15 cellular contexts compared by ENCODE assay signal in genomic region chr7:77752016-77752415, GRCh38. TPM values are rescaled to one million over a fixed set of nuclear protein-coding genes. Genes with fewer than 3 reads are reported as not detected.
A peak's percentile ranks its signal among the peaks of the same experiment; 100 is the strongest.
DNase-seq lines count a peak whose midpoint lies in the region.
"Had no signal": no experiment of that assay in that cellular context is flagged by ENCODE, and none has a peak within 500 bp of the region (broad histone marks: within the 10 kb centered on the region; RNA-seq: fewer than 3 reads in every experiment).

No MANE protein-coding gene starts in this region.

- no peaks in the 10 kb centered on the region for H3K9me3 Mint-ChIP-seq in activated CD4-positive, alpha-beta T cell treated with anti-CD3 and anti-CD28 coated beads, Interleukin-2, amount 10 ng/mL, durations not matched to agents 24 days and 14 days
- H3K9me3 Mint-ChIP-seq: IgD-negative memory B cell had no signal

- intact Hi-C loops in activated CD4-positive, alpha-beta T cell treated with anti-CD3 and anti-CD28 coated beads, Interleukin-2, amount 10 ng/mL, durations not matched to agents 24 days and 14 days (cut with micrococcal nuclease) = no loop called here

- peaks cover 25% of the 10 kb centered on the region for H3K36me3 Mint-ChIP-seq in activated CD4-positive, alpha-beta T cell treated with anti-CD3 and anti-CD28 coated beads, Interleukin-2, amount 10 ng/mL, durations not matched to agents 24 days and 14 days (ENCODE audit: low read depth)

- H3K4me3 Mint-ChIP-seq in activated CD4-positive, alpha-beta T cell treated with anti-CD3 and anti-CD28 coated beads, Interleukin-2, amount 10 ng/mL, durations not matched to agents 24 days and 14 days = no peak overlapping the region
- H3K4me3 Mint-ChIP-seq: IgD-negative memory B cell had no signal

- DNase-seq in activated CD4-positive, alpha-beta T cell treated with anti-CD3 and anti-CD28 coated beads, Interleukin-2, amount 10 ng/mL, durations not matched to agents 24 days and 14 days = peak; percentile 51
- DNase-seq in activated CD4-positive, alpha-beta T cell treated with anti-CD3 and anti-CD28 coated beads for 4 hours = no peak
- DNase-seq in NOMO-1 (lab: John Stamatoyannopoulos, UW; ENCODE audit: unreplicated experiment in 2 of 2) (peak; percentile 94 to 100), dermis blood vessel endothelial cell (peak; percentile 62), pons (ENCODE audit: low spot score) (peak; percentile 40), amygdala (lab: John Stamatoyannopoulos, UW) (no peak), RKO (ENCODE audit: low spot score) (no peak), NCI-H128 (lab: John Stamatoyannopoulos, UW; ENCODE audit: unreplicated experiment) (no peak)
- DNase-seq: activated naive CD4-positive, alpha-beta T cell treated with Interleukin-2 at 50 U/mL for 16 hours; caudate nucleus; left colon; NCI-H2029; stimulated activated CD4-positive, alpha-beta T cell treated with anti-CD3 and anti-CD28 coated beads, Interleukin-12 subunit alpha, Interleukin-12 subunit beta, amount 100 ng/mL, for 4 hours; tibial artery had no signal

- no peak overlapping the region for H3K27ac Mint-ChIP-seq in activated CD4-positive, alpha-beta T cell treated with anti-CD3 and anti-CD28 coated beads, Interleukin-2, amount 10 ng/mL, durations not matched to agents 24 days and 14 days
- H3K27ac Mint-ChIP-seq: IgD-negative memory B cell had no signal

- H3K27me3 Mint-ChIP-seq in activated CD4-positive, alpha-beta T cell treated with anti-CD3 and anti-CD28 coated beads, Interleukin-2, amount 10 ng/mL, durations not matched to agents 24 days and 14 days = no peaks in the 10 kb centered on the region
- H3K27me3 Mint-ChIP-seq: IgD-negative memory B cell had no signal

- H3K4me1 Mint-ChIP-seq in activated CD4-positive, alpha-beta T cell treated with anti-CD3 and anti-CD28 coated beads, Interleukin-2, amount 10 ng/mL, durations not matched to agents 24 days and 14 days = peaks cover 16% of the 10 kb centered on the region

RNA-seq across cellular contexts. Expression of gene TMEM60, which starts 46.2 kb away (rescaled TPM):
- total RNA-seq in activated CD4-positive, alpha-beta T cell treated with anti-CD3 and anti-CD28 coated beads, Interleukin-2, amount 10 ng/mL, durations not matched to agents 24 days and 14 days = 9.7 and 10.3 TPM in 2 replicates
- total RNA-seq in dermis blood vessel endothelial cell = 9.2 and 11.2 TPM in 2 replicates

RNA-seq across cellular contexts. Expression of gene PHTF2, which starts 46.6 kb away (rescaled TPM):
- 31.5 and 32.1 TPM in 2 replicates for total RNA-seq in activated CD4-positive, alpha-beta T cell treated with anti-CD3 and anti-CD28 coated beads, Interleukin-2, amount 10 ng/mL, durations not matched to agents 24 days and 14 days
- total RNA-seq in dermis blood vessel endothelial cell = 11.2 and 20.0 TPM in 2 replicates

RNA-seq across cellular contexts. Expression of gene RSBN1L, which starts 55.8 kb away (rescaled TPM):
- total RNA-seq in activated CD4-positive, alpha-beta T cell treated with anti-CD3 and anti-CD28 coated beads, Interleukin-2, amount 10 ng/mL, durations not matched to agents 24 days and 14 days = 26.3 and 31.3 TPM in 2 replicates
- 22.0 and 24.7 TPM in 2 replicates for total RNA-seq in dermis blood vessel endothelial cell

Comparison
In these comparisons a context has a peak if more than half of its experiments do, and no peak if none do; other contexts are left out.
1. DNase-seq: peak in activated CD4-positive, alpha-beta T cell treated with anti-CD3 and anti-CD28 coated beads, Interleukin-2, amount 10 ng/mL, durations not matched to agents 24 days and 14 days (single experiment), NOMO-1 (2 of 2), dermis blood vessel endothelial cell (single experiment) and pons (single experiment); none in activated CD4-positive, alpha-beta T cell treated with anti-CD3 and anti-CD28 coated beads for 4 hours (0 of 2), amygdala (0 of 56), RKO (single experiment) and NCI-H128 (single experiment).